8 cellular contexts compared by ENCODE assay signal in genomic region chr19:12140545-12141404, GRCh38. TPM values are rescaled to one million over a fixed set of nuclear protein-coding genes. Genes with fewer than 3 reads are reported as not detected.
DNase-seq lines count a peak whose midpoint lies in the region; ATAC-seq and TF ChIP-seq lines count a peak whose summit lies in the region.

No MANE protein-coding gene starts in this region.

- TF ChIP-seq POLR2A in ovary (IDR thresholded peaks at IDR 0.05): no peak

- H3K4me1 ChIP-seq in ovary (ENCODE audit: insufficient read depth): no peaks in the 10 kb centered on the region
- H3K4me1 ChIP-seq in thoracic aorta (ENCODE audit: control insufficient read depth in 1 of 2, low read depth in 2 of 2): peaks cover 7 to 18% of the 10 kb centered on the region in 2 donors

- no peak for TF ChIP-seq EP300 in ovary (IDR thresholded peaks at IDR 0.05)

- intact Hi-C loops in head of caudate nucleus (cut with DNase I): loop anchor here (5.0 to 10.0 kb wide), 2 partner anchors 76 to 343 kb away; partner anchors contain the start of genes ZNF491 and ZNF844
- intact Hi-C loops in ovary (cut with DNase I): loop anchor here (2.0 to 10.0 kb wide), 7 partner anchors 76 to 346 kb away; partner anchors contain the start of genes ZNF844 (in 3 of the 4), ZNF491 (in 1 of the 4) and ZNF700 (in 1 of the 4)

- TF ChIP-seq CTCF in ovary (IDR thresholded peaks at IDR 0.05) (peak; percentile 88 to 93 (median 88)), thoracic aorta (IDR thresholded peaks at IDR 0.05) (peak; percentile 90)

- H3K9me3 Mint-ChIP-seq in activated naive CD4-positive, alpha-beta T cell treated with anti-CD3 and anti-CD28 coated beads, Interleukin-2, amount 50 U/mL, for 72 hours: peaks cover 7 to 15% of the 10 kb centered on the region in 2 donors

- peak overlapping the region; percentile 61 for H3K4me3 ChIP-seq in ovary
- peak overlapping the region; percentile 90 for H3K4me3 ChIP-seq in thoracic aorta

- peak; percentile 12 for ATAC-seq in GM21737 (IDR thresholded peaks at IDR 0.05; ENCODE audit: unreplicated experiment)
- peak; percentile 65 to 80 for ATAC-seq in activated naive CD4-positive, alpha-beta T cell treated with anti-CD3 and anti-CD28 coated beads, Interleukin-2, amount 50 U/mL, for 72 hours
- ATAC-seq in thoracic aorta (ENCODE audit: insufficient number of reproducible peaks, low FRiP score, low read depth): peak; percentile 54

- H3K27ac ChIP-seq in ovary (no peak overlapping the region), thoracic aorta (peak overlapping the region; percentile 22 to 76)

- H3K27me3 ChIP-seq in ovary: no peaks in the 10 kb centered on the region
- no peaks in the 10 kb centered on the region for H3K27me3 ChIP-seq in thoracic aorta (replicated peaks; ENCODE audit: insufficient read depth)

- peak overlapping the region in 1 of 2 donors; percentile 83 for H3K27ac Mint-ChIP-seq in activated naive CD4-positive, alpha-beta T cell treated with anti-CD3 and anti-CD28 coated beads, Interleukin-2, amount 50 U/mL, for 72 hours

- WGBS in ovary, 3 donors: 2% methylated on average over 17 of the region's 17 CpGs

- peak; percentile 85 for DNase-seq in COR-L47 (lab: John Stamatoyannopoulos, UW)
- peak; percentile 92 for DNase-seq in NAMALWA (ENCODE audit: low spot score)
- DNase-seq in SKM-1 treated with dmso at 0.1 percent for 144 hours (lab: John Stamatoyannopoulos, UW; ENCODE audit: unreplicated experiment): peak; percentile 85
- DNase-seq in activated naive CD4-positive, alpha-beta T cell treated with anti-CD3 and anti-CD28 coated beads, Interleukin-2, amount 50 U/mL, for 72 hours (ENCODE audit: low spot score in 2 of 2): peak; percentile 80 to 84
- DNase-seq in head of caudate nucleus: peak; percentile 71 to 96 (median 91)
- peak; percentile 83 to 92 (median 90) for DNase-seq in ovary
- peak; percentile 31 for DNase-seq in thoracic aorta (ENCODE audit: low spot score)

- H3K36me3 ChIP-seq in ovary: no peaks in the 10 kb centered on the region
- peaks cover 8% of the 10 kb centered on the region for H3K36me3 ChIP-seq in thoracic aorta

- no peaks in the 10 kb centered on the region for H3K9me3 ChIP-seq in ovary
- no peaks in the 10 kb centered on the region for H3K9me3 ChIP-seq in thoracic aorta

- H3K36me3 Mint-ChIP-seq in activated naive CD4-positive, alpha-beta T cell treated with anti-CD3 and anti-CD28 coated beads, Interleukin-2, amount 50 U/mL, for 72 hours: peaks cover 16 to 25% of the 10 kb centered on the region in 2 donors

RNA-seq across cellular contexts. Expression of gene ZNF20, which starts 0.6 kb away (rescaled TPM):
- total RNA-seq in activated naive CD4-positive, alpha-beta T cell treated with anti-CD3 and anti-CD28 coated beads, Interleukin-2, amount 50 U/mL, for 72 hours: 1 to 10 TPM; 1.6 to 5.1 TPM
- total RNA-seq in ovary (1 to 10 TPM; 1.2 to 5.2 (median 3.2) TPM), thoracic aorta (1 to 10 TPM; 2.2 to 4.3 TPM)
- polyA plus RNA-seq in ovary: 1 to 10 TPM; 2.2 to 2.4 TPM

RNA-seq across cellular contexts. Expression of gene ZNF625, which starts 15.8 kb away (rescaled TPM):
- total RNA-seq in activated naive CD4-positive, alpha-beta T cell treated with anti-CD3 and anti-CD28 coated beads, Interleukin-2, amount 50 U/mL, for 72 hours: 1 to 10 TPM; 4.7 to 5.4 TPM
- total RNA-seq in ovary (10 to 100 TPM in 2 of 7 donors, 1 to 10 TPM in 5; 2.8 to 19.6 (median 9.1) TPM), thoracic aorta (1 to 10 TPM; 3.1 to 7.3 TPM)
- 1 to 10 TPM; 1.5 to 2.5 TPM for polyA plus RNA-seq in ovary

RNA-seq across cellular contexts. Expression of gene ZNF136, which starts 22.1 kb away (rescaled TPM):
- 10 to 100 TPM; 10.8 to 12.5 TPM for total RNA-seq in activated naive CD4-positive, alpha-beta T cell treated with anti-CD3 and anti-CD28 coated beads, Interleukin-2, amount 50 U/mL, for 72 hours
- 10 to 100 TPM; 15.7 to 18.8 (median 16.3) TPM for total RNA-seq in ovary
- 10 to 100 TPM in 1 of 2 donors, 1 to 10 TPM in 1; 8.8 to 12.2 TPM for polyA plus RNA-seq in ovary
- 10 to 100 TPM; 12.7 to 27.7 TPM for total RNA-seq in thoracic aorta

Comparison
In these comparisons a context has a peak if more than half of its experiments do, and no peak if none do; other contexts are left out.
1. DNase-seq: peak in every context shown above with its lines; median percentile 92 in NAMALWA; 91 in head of caudate nucleus; 90 in ovary; 85 in COR-L47; 85 in SKM-1 treated with dmso at 0.1 percent for 144 hours; 82 in activated naive CD4-positive, alpha-beta T cell treated with anti-CD3 and anti-CD28 coated beads, Interleukin-2, amount 50 U/mL, for 72 hours; 31 in thoracic aorta.
2. ATAC-seq: peak in every context shown above with its lines; median percentile 72 in activated naive CD4-positive, alpha-beta T cell treated with anti-CD3 and anti-CD28 coated beads, Interleukin-2, amount 50 U/mL, for 72 hours; 54 in thoracic aorta; 12 in GM21737.
3. H3K27ac ChIP-seq: peak in thoracic aorta (2 of 2); none in ovary (0 of 2).